Comparison of ENCODE assay signal across 25 cellular contexts in genomic region chr9:12696931-12697622, GRCh38. TPM values are rescaled to one million over a fixed set of nuclear protein-coding genes. Genes with fewer than 3 reads are reported as not detected.
DNase-seq lines count a peak whose midpoint lies in the region; ATAC-seq and TF ChIP-seq lines count a peak whose summit lies in the region.
"Had no signal": no experiment of that assay in that cellular context is flagged by ENCODE, and none has a peak within 500 bp of the region (broad histone marks: within the 10 kb centered on the region; RNA-seq: fewer than 3 reads in every experiment).

No MANE protein-coding gene starts in this region.

- H3K4me2 ChIP-seq in MM.1S (ENCODE audit: low read depth, low read length) (peak overlapping the region; percentile 41; the same call in 1 of the 2 replicates), smooth muscle cell (peak overlapping the region; percentile 79)

- H3K4me1 ChIP-seq in left ventricle myocardium inferior (peaks cover 30% of the 10 kb centered on the region), MM.1S (ENCODE audit: low read length) (peaks cover 22% of the 10 kb centered on the region; the same call in 1 of the 2 replicates), smooth muscle cell (ENCODE audit: low read depth) (no peaks in the 10 kb centered on the region)
- H3K4me1 ChIP-seq: suprapubic skin, uterus had no signal

- H3K9me2 ChIP-seq in MM.1S (replicated peaks; ENCODE audit: insufficient read depth, low read length) = no peaks in the 10 kb centered on the region

- H3K79me2 ChIP-seq in MM.1S (ENCODE audit: low read length) = no peaks in the 10 kb centered on the region
- H3K79me2 ChIP-seq in smooth muscle cell (ENCODE audit: low read depth) = no peaks in the 10 kb centered on the region

- H3K36me3 ChIP-seq in left ventricle myocardium inferior (no peaks in the 10 kb centered on the region), MM.1S (replicated peaks; ENCODE audit: insufficient read depth, low read length) (no peaks in the 10 kb centered on the region), smooth muscle cell (ENCODE audit: low read depth) (no peaks in the 10 kb centered on the region), H7 (replicated peaks; ENCODE audit: control insufficient read depth, insufficient read depth, low read length) (no peaks in the 10 kb centered on the region)
- H3K36me3 ChIP-seq: MG63, suprapubic skin, uterus had no signal

- 34% methylated on average over 4 of the region's 4 CpGs for WGBS in smooth muscle cell (ENCODE audit: low lambda C conversion rate)

- H4K20me1 ChIP-seq in MM.1S (ENCODE audit: insufficient read depth, low read length) (no peaks in the 10 kb centered on the region), smooth muscle cell (ENCODE audit: low read depth) (no peaks in the 10 kb centered on the region)

- no peak for DNase-seq in left ventricle myocardium inferior
- DNase-seq in left ventricle myocardium superior = no peak
- DNase-seq in MM.1S = no peak
- DNase-seq in astrocyte of the hippocampus (ENCODE audit: low read depth, low spot score) = peak; percentile 73
- DNase-seq in smooth muscle cell (lab: John Stamatoyannopoulos, UW; ENCODE audit: unreplicated experiment) = no peak
- DNase-seq in stimulated activated CD4-positive, alpha-beta T cell treated with anti-CD3 and anti-CD28 coated beads, Interleukin-4, amount 100 ng/mL, for 4 hours = no peak
- no peak for DNase-seq in H7
- DNase-seq: activated CD4-positive, alpha-beta T cell treated with anti-CD3 and anti-CD28 coated beads, Interleukin-2, amount 50 U/mL, for 1 hour; activated naive CD4-positive, alpha-beta T cell treated with anti-CD3 and anti-CD28 coated beads, Interleukin-2, amount 50 U/mL, for 16 hours; CD4-positive, CD25-positive, alpha-beta regulatory T cell; GDM1; glutamatergic neuron; mesendoderm; MG63; naive B cell; NCI-H1436 treated with DMSO at 0.1 percent for 48 hours; NCI-H2171; NCI-H510A treated with DMSO at 0.1 percent for 48 hours; occipital lobe; stimulated activated CD4-positive, alpha-beta T cell treated with anti-CD3 and anti-CD28 coated beads, Interleukin-4, amount 100 ng/mL, for 1 hour; stimulated activated naive B cell treated with anti-CD40 and anti-IgM and Interleukin-4, amounts not matched to agents 10 μg/mL and 1 μg/mL and 100 μg/mL, for 72 hours; T-helper 9 cell; uterus had no signal

- no peak overlapping the region for H3K9ac ChIP-seq in MM.1S (ENCODE audit: low read length)
- no peak overlapping the region for H3K9ac ChIP-seq in smooth muscle cell (ENCODE audit: low read depth)

- H3K4me3 ChIP-seq in left ventricle myocardium inferior (peak overlapping the region; percentile 62), MM.1S (ENCODE audit: low read length) (no peak overlapping the region), smooth muscle cell (no peak overlapping the region), H7 (ENCODE audit: insufficient read depth, low read depth, low read length) (no peak overlapping the region)
- H3K4me3 ChIP-seq: MG63, suprapubic skin, uterus had no signal

- TF ChIP-seq CTCF in left ventricle myocardium inferior (IDR thresholded peaks at IDR 0.05; ENCODE audit: borderline replicate concordance) = no peak
- no peak for TF ChIP-seq CTCF in MM.1S (IDR thresholded peaks at IDR 0.05; ENCODE audit: low read length)
- TF ChIP-seq CTCF in smooth muscle cell (IDR thresholded peaks at IDR 0.05; ENCODE audit: borderline replicate concordance, insufficient read depth, poor library complexity, severe bottlenecking) = no peak

- ATAC-seq in left ventricle myocardium superior (no peak), GM21360 (IDR thresholded peaks at IDR 0.05; ENCODE audit: unreplicated experiment) (no peak)
- ATAC-seq: stimulated activated naive B cell treated with anti-CD40 and anti-IgM and Interleukin-4, amounts not matched to agents 10 μg/mL and 1 μg/mL and 100 μg/mL, for 72 hours had no signal

- H3K9me3 ChIP-seq in left ventricle myocardium inferior (replicated peaks) (no peaks in the 10 kb centered on the region), MM.1S (replicated peaks; ENCODE audit: insufficient read depth, low read length) (no peaks in the 10 kb centered on the region), smooth muscle cell (replicated peaks; ENCODE audit: low read depth) (no peaks in the 10 kb centered on the region)
- H3K9me3 ChIP-seq: suprapubic skin, uterus had no signal

- H3K27me3 ChIP-seq in left ventricle myocardium inferior (ENCODE audit: low read depth) = no peaks in the 10 kb centered on the region
- no peaks in the 10 kb centered on the region for H3K27me3 ChIP-seq in MM.1S (replicated peaks; ENCODE audit: insufficient read depth, low read length)
- no peaks in the 10 kb centered on the region for H3K27me3 ChIP-seq in smooth muscle cell (ENCODE audit: low read depth)
- no peaks in the 10 kb centered on the region for H3K27me3 ChIP-seq in H7 (ENCODE audit: control insufficient read depth, insufficient read depth, low read length)
- H3K27me3 ChIP-seq: MG63, uterus had no signal

- H3F3A ChIP-seq in MM.1S (ENCODE audit: insufficient read depth, low read length) (no peaks in the 10 kb centered on the region), smooth muscle cell (ENCODE audit: low read depth) (peaks cover 9% of the 10 kb centered on the region)

- intact Hi-C loops in left ventricle myocardium inferior (cut with micrococcal nuclease) (no loop called here), left ventricle myocardium superior (cut with micrococcal nuclease) (no loop called here)

- no peak overlapping the region for H2AFZ ChIP-seq in MM.1S (ENCODE audit: low read length)
- no peak overlapping the region for H2AFZ ChIP-seq in smooth muscle cell (ENCODE audit: low read depth)

- H3K27ac ChIP-seq in left ventricle myocardium inferior (replicated peaks) (peak overlapping the region; percentile 6), MM.1S (ENCODE audit: low read length) (no peak overlapping the region), smooth muscle cell (ENCODE audit: low read depth) (peak overlapping the region; percentile 77)
- H3K27ac ChIP-seq: suprapubic skin, uterus had no signal

RNA-seq across cellular contexts. Expression of gene TYRP1, which starts 3.9 kb away (rescaled TPM):
- 74.1 TPM for total RNA-seq in left ventricle myocardium inferior
- total RNA-seq in left ventricle myocardium superior = 43.8 TPM
- total RNA-seq in smooth muscle cell = 0.76 and 1.6 TPM in 2 replicates
- 0.41 TPM in 1 of 2 replicates, not detected in the other for polyA plus RNA-seq in smooth muscle cell
- total RNA-seq in H7 (2014; rRNA removed; shearing (Covaris generic)) = 0.26 and 0.59 TPM in 2 replicates
- total RNA-seq: CD4-positive, CD25-positive, alpha-beta regulatory T cell had no signal
- polyA plus RNA-seq: CD4-positive, CD25-positive, alpha-beta regulatory T cell had no signal

Comparison
In these comparisons a context has a peak if more than half of its experiments do, and no peak if none do; other contexts are left out.
1. RNA of gene TYRP1, which starts 3.9 kb away (total RNA-seq): 74.1 TPM in left ventricle myocardium inferior (single experiment) and 43.8 TPM in left ventricle myocardium superior (single experiment); 0.76 to 1.6 TPM in smooth muscle cell and 0.26 to 0.59 TPM in H7; every median in the first group is over 10 times any median in the second.